12 cellular contexts compared by ENCODE assay signal in genomic region chr2:134465706-134466105, GRCh38.
"Had no signal": no experiment of that assay in that cellular context is flagged by ENCODE, and none has a peak within 500 bp of the region (broad histone marks: within the 10 kb centered on the region; RNA-seq: fewer than 3 reads in every experiment).

No MANE protein-coding gene starts in this region.

- H3K4me1 ChIP-seq: esophagus muscularis mucosa, testis had no signal

- H3K27ac ChIP-seq: esophagus muscularis mucosa, hepatocyte, testis, upper lobe of left lung had no signal

- H3K27me3 ChIP-seq: esophagus muscularis mucosa, hepatocyte, testis, upper lobe of left lung had no signal

- H3K36me3 Mint-ChIP-seq: brain had no signal

- H3K4me3 ChIP-seq: esophagus muscularis mucosa, hepatocyte, testis, upper lobe of left lung had no signal

- H3K4me3 Mint-ChIP-seq: activated CD4-positive, alpha-beta T cell treated with anti-CD3 and anti-CD28 coated beads, Interleukin-2, amount 10 ng/mL, durations not matched to agents 24 days and 14 days; activated CD8-positive, alpha-beta T cell treated with anti-CD3 and anti-CD28 coated beads, Interleukin-2, amount 10 ng/mL, durations not matched to agents 7 days and 5 days; activated naive CD8-positive, alpha-beta T cell treated with anti-CD3 and anti-CD28 coated beads, Interleukin-2, amount 50 U/mL, for 24 hours; activated T-helper 1 cell treated with anti-CD3 and anti-CD28 coated beads, Interleukin-12 subunit alpha, Interleukin-12 subunit beta, Interleukin-2, Interleukin-4 antibody, amounts not matched to agents 30 ng/mL and 10 ng/mL and 1 ng/mL, durations not matched to agents 14 hours and 24 hours and 36 hours; brain; stimulated activated naive B cell treated with anti-CD40 and anti-IgM and Interleukin-4, amounts not matched to agents 10 μg/mL and 1 μg/mL and 100 μg/mL, for 72 hours had no signal

- H3K27me3 Mint-ChIP-seq: activated CD4-positive, alpha-beta T cell treated with anti-CD3 and anti-CD28 coated beads, Interleukin-2, amount 10 ng/mL, durations not matched to agents 24 days and 14 days; activated naive CD8-positive, alpha-beta T cell treated with anti-CD3 and anti-CD28 coated beads, Interleukin-2, amount 50 U/mL, for 24 hours; brain; stimulated activated naive B cell treated with anti-CD40 and anti-IgM and Interleukin-4, amounts not matched to agents 10 μg/mL and 1 μg/mL and 100 μg/mL, for 72 hours had no signal

- H3K9me3 Mint-ChIP-seq: activated CD4-positive, alpha-beta T cell treated with anti-CD3 and anti-CD28 coated beads, Interleukin-2, amount 10 ng/mL, durations not matched to agents 24 days and 14 days; activated naive CD8-positive, alpha-beta T cell treated with anti-CD3 and anti-CD28 coated beads, Interleukin-2, amount 50 U/mL, for 24 hours; activated T-helper 1 cell treated with anti-CD3 and anti-CD28 coated beads, Interleukin-12 subunit alpha, Interleukin-12 subunit beta, Interleukin-2, Interleukin-4 antibody, amounts not matched to agents 30 ng/mL and 10 ng/mL and 1 ng/mL, durations not matched to agents 14 hours and 24 hours and 36 hours; brain had no signal

- DNase-seq: activated gamma-delta T cell; left ventricle myocardium superior; stimulated activated naive B cell treated with anti-CD40 and anti-IgM and Interleukin-4, amounts not matched to agents 10 μg/mL and 1 μg/mL and 100 μg/mL, for 72 hours; upper lobe of left lung had no signal

- H3K27ac Mint-ChIP-seq: activated CD4-positive, alpha-beta T cell treated with anti-CD3 and anti-CD28 coated beads, Interleukin-2, amount 10 ng/mL, durations not matched to agents 24 days and 14 days; activated CD8-positive, alpha-beta T cell treated with anti-CD3 and anti-CD28 coated beads, Interleukin-2, amount 10 ng/mL, durations not matched to agents 7 days and 5 days; activated naive CD8-positive, alpha-beta T cell treated with anti-CD3 and anti-CD28 coated beads, Interleukin-2, amount 50 U/mL, for 24 hours; activated T-helper 1 cell treated with anti-CD3 and anti-CD28 coated beads, Interleukin-12 subunit alpha, Interleukin-12 subunit beta, Interleukin-2, Interleukin-4 antibody, amounts not matched to agents 30 ng/mL and 10 ng/mL and 1 ng/mL, durations not matched to agents 14 hours and 24 hours and 36 hours; stimulated activated naive B cell treated with anti-CD40 and anti-IgM and Interleukin-4, amounts not matched to agents 10 μg/mL and 1 μg/mL and 100 μg/mL, for 72 hours had no signal

- H3K9me3 ChIP-seq: esophagus muscularis mucosa, testis, upper lobe of left lung had no signal

- H3K4me1 Mint-ChIP-seq: activated CD4-positive, alpha-beta T cell treated with anti-CD3 and anti-CD28 coated beads, Interleukin-2, amount 10 ng/mL, durations not matched to agents 24 days and 14 days had no signal

- H3K36me3 ChIP-seq: esophagus muscularis mucosa, upper lobe of left lung had no signal
